Comparison of ENCODE assay signal across 9 cellular contexts in genomic region chr1:231159202-231159962, GRCh38. TPM values are rescaled to one million over a fixed set of nuclear protein-coding genes. Genes with fewer than 3 reads are reported as not detected.
"Had no signal": no experiment of that assay in that cellular context is flagged by ENCODE, and none has a peak within 500 bp of the region (broad histone marks: within the 10 kb centered on the region; RNA-seq: fewer than 3 reads in every experiment).

No MANE protein-coding gene starts in this region.

- H3K27ac ChIP-seq: GM23248 had no signal

- FAIRE-seq: HTR-8/SVneo had no signal

- H3K4me1 ChIP-seq: HAP-1 had no signal

- H3K9me3 ChIP-seq: HAP-1 had no signal

- H3K4me3 ChIP-seq: GM23248, HAP-1 had no signal

- H3K9me3 Mint-ChIP-seq: HFFc6 had no signal

- DNase-seq: GM23248, GOT3, H7, HFFc6, IMR-90 had no signal

- ATAC-seq: HCT116 had no signal

- H3K9ac ChIP-seq: GM23248 had no signal

- H2AFZ ChIP-seq: GM23248 had no signal

- H3K27ac Mint-ChIP-seq: HFFc6 had no signal

- H3K36me3 ChIP-seq: HAP-1 had no signal

- H3K4me3 Mint-ChIP-seq: HFFc6 had no signal

RNA-seq across cellular contexts. Expression of gene TRIM67, which starts 2.5 kb away (rescaled TPM):
- total RNA-seq: GM23248, H4, H7, HFFc6, IMR-90 had no signal
- polyA plus RNA-seq: GM23248, IMR-90 had no signal
